Comparison of ENCODE assay signal across 10 cellular contexts in genomic region chr7:129222064-129222463, GRCh38. TPM values are rescaled to one million over a fixed set of nuclear protein-coding genes. Genes with fewer than 3 reads are reported as not detected.
DNase-seq lines count a peak whose midpoint lies in the region; ATAC-seq, FAIRE-seq and TF ChIP-seq lines count a peak whose summit lies in the region.
"Had no signal": no experiment of that assay in that cellular context is flagged by ENCODE, and none has a peak within 500 bp of the region (broad histone marks: within the 10 kb centered on the region; RNA-seq: fewer than 3 reads in every experiment).

No MANE protein-coding gene starts in this region.

- FAIRE-seq in urothelium cell line (lab: Jason Lieb, UNC), result no peak

- H3K27me3 ChIP-seq in DOHH2 (ENCODE audit: control insufficient read depth, low read length) (no peaks in the 10 kb centered on the region), A673 (replicated peaks; ENCODE audit: insufficient read depth, low read depth, low read length, poor library complexity) (no peaks in the 10 kb centered on the region)

- no peak for ATAC-seq in activated CD8-positive, alpha-beta T cell treated with anti-CD3 and anti-CD28 coated beads for 36 hours
- no peak for ATAC-seq in HG03095 (IDR thresholded peaks at IDR 0.05; ENCODE audit: unreplicated experiment)

- H3K9me2 ChIP-seq in DOHH2 (replicated peaks; ENCODE audit: control insufficient read depth, low read length), result no peaks in the 10 kb centered on the region

- H3K4me1 ChIP-seq in DOHH2 (ENCODE audit: control insufficient read depth, low read length), result peaks cover 33% of the 10 kb centered on the region
- peaks cover 9% of the 10 kb centered on the region for H3K4me1 ChIP-seq in A673 (ENCODE audit: insufficient read depth, low read length, poor library complexity, severe bottlenecking)

- no peaks in the 10 kb centered on the region for H3K9me3 Mint-ChIP-seq in activated CD8-positive, alpha-beta T cell treated with anti-CD3 and anti-CD28 coated beads for 36 hours
- H3K9me3 Mint-ChIP-seq in nephron, result peaks cover 2% of the 10 kb centered on the region

- CTCF ChIA-PET in activated CD8-positive, alpha-beta T cell treated with anti-CD3 and anti-CD28 coated beads for 36 hours (lab: Charles Lee), result interaction anchor here (0.7 to 15.1 kb wide), 13 partner anchors 9 to 604 kb away, joined by 3 to 320 read pairs (median 3); no protein-coding TSS in a partner anchor
- CTCF ChIA-PET in A673 (lab: Charles Lee), result interaction anchor here (0.6 kb wide), 1 partner anchor 307 kb away, joined by 4 read pairs; no protein-coding TSS in a partner anchor

- BruUV-seq in A673 (replicated peaks; lab: Mats Ljungman, UMichigan), result no TSS peak

- peak overlapping the region; percentile 43 for H3K4me2 ChIP-seq in DOHH2 (ENCODE audit: low read length)

- H3K4me3 ChIP-seq in DOHH2 (ENCODE audit: low read length) (peak overlapping the region; percentile 9), A673 (ENCODE audit: low read depth, low read length, poor library complexity, severe bottlenecking) (no peak overlapping the region)

- H3K4me3 Mint-ChIP-seq in activated CD8-positive, alpha-beta T cell treated with anti-CD3 and anti-CD28 coated beads for 36 hours, result peak overlapping the region; percentile 43
- H3K4me3 Mint-ChIP-seq in nephron, result peak overlapping the region in 2 of 3 experiments; percentile 46 to 77

- POLR2A ChIA-PET in activated CD8-positive, alpha-beta T cell treated with anti-CD3 and anti-CD28 coated beads for 36 hours (lab: Charles Lee), result interaction anchor here (1.5 to 1.6 kb wide), 2 partner anchors 41 to 50 kb away, joined by 3 to 4 read pairs; no protein-coding TSS in a partner anchor
- POLR2A ChIA-PET in A673 (lab: Charles Lee; ENCODE audit: low non-redundant PET), result no interaction called here

- no peak overlapping the region for H3K27ac ChIP-seq in DOHH2 (ENCODE audit: low read depth, low read length)
- H3K27ac ChIP-seq in A673 (ENCODE audit: low read depth, low read length, poor library complexity, severe bottlenecking), result no peak overlapping the region

- H3K36me3 ChIP-seq in DOHH2 (ENCODE audit: control insufficient read depth, low read length), result no peaks in the 10 kb centered on the region
- no peaks in the 10 kb centered on the region for H3K36me3 ChIP-seq in A673 (ENCODE audit: insufficient read depth, low read length, poor library complexity, severe bottlenecking)

- no peak for TF ChIP-seq CTCF in DOHH2 (IDR thresholded peaks at IDR 0.05; ENCODE audit: low read depth, low read length, poor library complexity, severe bottlenecking)
- no peak for TF ChIP-seq CTCF in activated CD8-positive, alpha-beta T cell treated with anti-CD3 and anti-CD28 coated beads for 36 hours (IDR thresholded peaks at IDR 0.05)
- no peak for TF ChIP-seq CTCF in nephron (IDR thresholded peaks at IDR 0.05; ENCODE audit: unreplicated experiment in 3 of 3)
- no peak for TF ChIP-seq CTCF in A673 (conservative IDR thresholded peaks at IDR 0.05; ENCODE audit: low read depth, low read length)

- peak overlapping the region; percentile 4 for H3K27ac Mint-ChIP-seq in activated CD8-positive, alpha-beta T cell treated with anti-CD3 and anti-CD28 coated beads for 36 hours
- peak overlapping the region; percentile 70 to 80 (median 72) for H3K27ac Mint-ChIP-seq in nephron

- intact Hi-C loops in activated CD8-positive, alpha-beta T cell treated with anti-CD3 and anti-CD28 coated beads for 36 hours (cut with micrococcal nuclease), result loop anchor here (10.0 kb wide), 1 partner anchor 253 kb away; no protein-coding TSS in a partner anchor
- intact Hi-C loops in A673 (cut with micrococcal nuclease; ENCODE audit: unreplicated experiment), result no loop called here

- H3K9me3 ChIP-seq in DOHH2 (ENCODE audit: control insufficient read depth, insufficient read depth, low read length) (no peaks in the 10 kb centered on the region), A673 (ENCODE audit: low read depth, low read length, poor library complexity, severe bottlenecking) (no peaks in the 10 kb centered on the region)

- peaks cover 3% of the 10 kb centered on the region; the same call in 1 of the 2 replicates for H3F3A ChIP-seq in DOHH2 (ENCODE audit: control insufficient read depth, insufficient read depth)

- DNase-seq in NCI-H1436 (lab: John Stamatoyannopoulos, UW) (peak; percentile 60), A673 (ENCODE audit: low spot score) (no peak), urothelium cell line (ENCODE audit: low spot score) (no peak), globus pallidus (ENCODE audit: low spot score) (no peak)
- DNase-seq in activated CD8-positive, alpha-beta T cell treated with anti-CD3 and anti-CD28 coated beads for 36 hours, result no peak
- DNase-seq: aorta; stimulated activated CD4-positive, alpha-beta T cell treated with anti-CD3 and anti-CD28 coated beads, Interleukin-2, amount 100 ng/mL, for 24 hours had no signal

- no peaks in the 10 kb centered on the region for H3K36me3 Mint-ChIP-seq in activated CD8-positive, alpha-beta T cell treated with anti-CD3 and anti-CD28 coated beads for 36 hours (ENCODE audit: low read depth)
- H3K36me3 Mint-ChIP-seq in nephron (ENCODE audit: low read depth), result peaks cover 8% of the 10 kb centered on the region

- peaks cover 23% of the 10 kb centered on the region for H3K4me1 Mint-ChIP-seq in activated CD8-positive, alpha-beta T cell treated with anti-CD3 and anti-CD28 coated beads for 36 hours (ENCODE audit: low read depth)
- peaks cover 27% of the 10 kb centered on the region for H3K4me1 Mint-ChIP-seq in nephron

- H4K20me1 ChIP-seq in DOHH2 (ENCODE audit: control insufficient read depth, insufficient read depth, low read depth, low read length), result no peaks in the 10 kb centered on the region

- H3K27me3 Mint-ChIP-seq in activated CD8-positive, alpha-beta T cell treated with anti-CD3 and anti-CD28 coated beads for 36 hours, result peaks cover 4% of the 10 kb centered on the region
- H3K27me3 Mint-ChIP-seq in nephron (ENCODE audit: low read depth), result no peaks in the 10 kb centered on the region

- H3K79me2 ChIP-seq in DOHH2 (ENCODE audit: control insufficient read depth, low read length), result peaks cover 16% of the 10 kb centered on the region

RNA-seq across cellular contexts. Expression of gene AHCYL2, which starts 2.8 kb away (rescaled TPM):
- 1 to 10 TPM; 8.1 to 9.6 TPM for total RNA-seq in activated CD8-positive, alpha-beta T cell treated with anti-CD3 and anti-CD28 coated beads for 36 hours
- total RNA-seq in A673 (2021), result 27.2 and 35.2 TPM in 2 replicates

RNA-seq across cellular contexts. Expression of gene SMO, which starts 33.6 kb away (rescaled TPM):
- 1 to 10 TPM in 1 of 2 experiments, under 1 TPM in 1; 0.81 to 1.7 TPM for total RNA-seq in activated CD8-positive, alpha-beta T cell treated with anti-CD3 and anti-CD28 coated beads for 36 hours
- total RNA-seq in A673 (2021), result 40.3 and 40.8 TPM in 2 replicates

Comparison
In these comparisons a context has a peak if more than half of its experiments do, and no peak if none do; other contexts are left out.
1. RNA of gene SMO, which starts 33.6 kb away (total RNA-seq): 40.3 to 40.8 TPM in A673; 0.81 to 1.7 TPM in activated CD8-positive, alpha-beta T cell treated with anti-CD3 and anti-CD28 coated beads for 36 hours; every median in the first group is over 10 times any median in the second.